20 cellular contexts compared by ENCODE assay signal in genomic region chr15:68512578-68512977, GRCh38.
"Had no signal": no experiment of that assay in that cellular context is flagged by ENCODE, and none has a peak within 500 bp of the region (broad histone marks: within the 10 kb centered on the region; RNA-seq: fewer than 3 reads in every experiment).

No MANE protein-coding gene starts in this region.

- H3K36me3 ChIP-seq: colonic mucosa, lower lobe of right lung, right lobe of liver, stomach, upper lobe of left lung had no signal

- H3K4me1 ChIP-seq: body of pancreas, colonic mucosa, lower lobe of right lung, psoas muscle, right lobe of liver, upper lobe of left lung had no signal

- H3K27ac ChIP-seq: colonic mucosa, psoas muscle, right lobe of liver, stomach, VCaP had no signal

- ATAC-seq: body of pancreas, psoas muscle, right lobe of liver had no signal

- H3K27me3 ChIP-seq: body of pancreas, colonic mucosa, right lobe of liver, stomach, upper lobe of left lung had no signal

- H3K9me3 ChIP-seq: body of pancreas, colonic mucosa, lower lobe of right lung, psoas muscle, right lobe of liver, stomach, upper lobe of left lung had no signal

- DNase-seq: activated CD4-positive, alpha-beta T cell treated with anti-CD3 and anti-CD28 coated beads, Interleukin-2, amount 50 U/mL, for 1 hour; activated CD4-positive, CD25-positive, alpha-beta regulatory T cell treated with anti-CD3 and anti-CD28 coated beads, Interleukin-2, amount 50 U/mL, for 72 hours; activated gamma-delta T cell treated with Interleukin-2 at 50 U/mL for 16 hours; activated T-cell treated with anti-CD3 and anti-CD28 coated beads for 4 hours; amniotic stem cell; body of pancreas; central memory CD4-positive, alpha-beta T cell; colonic mucosa; erythroblast; lower lobe of right lung; occipital lobe; psoas muscle; right lobe of liver; small intestine; stimulated activated CD4-positive, alpha-beta T cell treated with anti-CD3 and anti-CD28 coated beads, Interleukin-4, amount 100 ng/mL, for 1 hour; stomach; SW 1271; T-helper 2 cell; upper lobe of left lung had no signal

- H3K4me3 ChIP-seq: body of pancreas, colonic mucosa, lower lobe of right lung, psoas muscle, right lobe of liver, stomach, upper lobe of left lung had no signal
